ENCODE assay signal across 8 cellular contexts in the genomic region with DNA sequence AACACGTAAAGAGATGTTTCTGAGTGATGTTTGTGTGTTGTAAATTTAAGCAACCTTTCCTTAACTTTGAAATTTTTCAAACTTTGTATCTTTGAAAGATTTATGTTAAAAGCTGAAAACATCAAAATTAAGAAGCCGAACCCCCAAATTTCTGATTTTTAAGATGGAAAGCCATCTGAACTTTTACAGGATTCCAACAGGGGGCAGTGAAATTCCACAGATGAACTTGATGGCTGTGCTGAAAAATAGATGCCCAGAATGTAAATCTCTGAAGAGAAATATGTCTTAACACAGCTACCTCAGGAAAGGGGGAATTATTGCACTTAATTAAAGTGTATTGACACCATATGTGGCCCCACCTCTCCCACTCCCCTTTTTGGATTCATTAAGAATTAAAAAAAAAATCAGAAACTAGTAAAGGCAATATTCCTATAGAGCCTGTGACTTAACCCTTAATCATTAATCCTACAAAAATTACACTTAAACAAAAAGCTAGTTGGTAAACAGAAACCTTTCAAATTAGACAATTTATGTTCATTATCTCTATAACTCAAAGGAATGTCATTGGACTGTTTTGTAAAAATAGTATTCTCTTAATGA.
DNase-seq lines count a peak whose midpoint lies in the region; FAIRE-seq and TF ChIP-seq lines count a peak whose summit lies in the region.

No MANE protein-coding gene starts in this region.

- FAIRE-seq in GM12891 (lab: Jason Lieb, UNC), result no peak
- peak; percentile 15 for FAIRE-seq in endothelial cell of umbilical vein (lab: Jason Lieb, UNC)

- H3K27ac ChIP-seq in endothelial cell of umbilical vein (ENCODE audit: insufficient read depth, low read depth, low read length) (no peak overlapping the region), parathyroid adenoma (no peak overlapping the region)
- H3K27ac ChIP-seq in CD8-positive, alpha-beta memory T cell (ENCODE audit: low read depth, low read length), result no peak overlapping the region

- H3K79me2 ChIP-seq in endothelial cell of umbilical vein (ENCODE audit: control insufficient read depth, insufficient read depth, low read length) (no peaks in the 10 kb centered on the region), parathyroid adenoma (no peaks in the 10 kb centered on the region)

- H3K4me1 ChIP-seq in endothelial cell of umbilical vein (ENCODE audit: control insufficient read depth, extremely low read depth, insufficient read depth, low read length), result no peaks in the 10 kb centered on the region
- no peaks in the 10 kb centered on the region for H3K4me1 ChIP-seq in parathyroid adenoma
- no peaks in the 10 kb centered on the region for H3K4me1 ChIP-seq in CD8-positive, alpha-beta memory T cell (ENCODE audit: insufficient read depth, low read length)

- H3K9ac ChIP-seq in endothelial cell of umbilical vein (replicated peaks; ENCODE audit: extremely low read depth, insufficient read depth, low read length) (no peak overlapping the region), parathyroid adenoma (no peak overlapping the region)

- H3K4me1 Mint-ChIP-seq in CD8-positive, alpha-beta memory T cell, result no peaks in the 10 kb centered on the region

- H3K4me3 Mint-ChIP-seq in CD8-positive, alpha-beta memory T cell, result no peak overlapping the region

- H3K4me2 ChIP-seq in endothelial cell of umbilical vein (ENCODE audit: insufficient read depth, low read length) (no peak overlapping the region), parathyroid adenoma (ENCODE audit: low read length) (no peak overlapping the region)

- H3K9me3 Mint-ChIP-seq in CD8-positive, alpha-beta memory T cell, result peaks cover 1 to 3% (median 2%) of the 10 kb centered on the region in 5 donors

- peak; percentile 17 to 23 for TF ChIP-seq CTCF in endothelial cell of umbilical vein (IDR thresholded peaks at IDR 0.05; ENCODE audit: extremely low read depth in 1 of 2, insufficient read depth in 1 of 2, low read depth in 1 of 2, low read length in 2 of 2)
- TF ChIP-seq CTCF in parathyroid adenoma (IDR thresholded peaks at IDR 0.05), result peak; percentile 51

- CTCF ChIA-PET in endothelial cell of umbilical vein (lab: Charles Lee), result interaction anchor here (0.7 to 2.1 kb wide), 7 partner anchors 44 to 1794 kb away, joined by 3 to 15 read pairs (median 3); no protein-coding TSS in a partner anchor
- CTCF ChIA-PET in CD8-positive, alpha-beta memory T cell (lab: Charles Lee), result no interaction called here

- no peak for TF ChIP-seq POLR2A in GM12891 (IDR thresholded peaks at IDR 0.05; ENCODE audit: low read depth, low read length)
- no peak for TF ChIP-seq POLR2A in endothelial cell of umbilical vein (IDR thresholded peaks at IDR 0.05; ENCODE audit: low read depth, low read length)

- POLR2A ChIA-PET in endothelial cell of umbilical vein (lab: Charles Lee), result no interaction called here
- POLR2A ChIA-PET in CD8-positive, alpha-beta memory T cell (lab: Charles Lee), result no interaction called here

- H3K27me3 ChIP-seq in endothelial cell of umbilical vein (ENCODE audit: control insufficient read depth in 2 of 2, insufficient read depth in 2 of 2, low read length in 2 of 2), result no peaks in the 10 kb centered on the region
- H3K27me3 ChIP-seq in parathyroid adenoma (ENCODE audit: control insufficient read depth, insufficient read depth, low read length), result peaks cover 4% of the 10 kb centered on the region
- H3K27me3 ChIP-seq in CD8-positive, alpha-beta memory T cell (ENCODE audit: insufficient read depth, low read length, poor library complexity, severe bottlenecking), result no peaks in the 10 kb centered on the region

- dilution Hi-C loops in endothelial cell of umbilical vein (cut with MboI; ENCODE audit: extremely low pct_ligation_motif_present, low sequenced_read_pairs), result no loop called here

- H4K20me1 ChIP-seq in endothelial cell of umbilical vein (replicated peaks; ENCODE audit: control insufficient read depth, extremely low read depth, insufficient read depth, low read length), result no peaks in the 10 kb centered on the region

- DNase-seq in A172 (ENCODE audit: low spot score) (peak; percentile 40), GM12891 (ENCODE audit: insufficient read length, low spot score) (peak; percentile 5), NCI-H460 (ENCODE audit: extremely low read depth, low read depth) (peak; percentile 26), endothelial cell of umbilical vein (ENCODE audit: low read depth, low spot score) (no peak), NCI-H187 (lab: John Stamatoyannopoulos, UW) (no peak)
- no peak for DNase-seq in activated CD4-positive, CD25-positive, alpha-beta regulatory T cell (lab: John Stamatoyannopoulos, UW)
- DNase-seq in CD8-positive, alpha-beta memory T cell, result no peak

- intact Hi-C loops in endothelial cell of umbilical vein (cut with micrococcal nuclease), result loop anchor here (1.0 to 5.0 kb wide), 2 partner anchors 1355 to 1773 kb away; a partner anchor contains a TSS

- H3K27me3 Mint-ChIP-seq in CD8-positive, alpha-beta memory T cell, result no peaks in the 10 kb centered on the region

- no peaks in the 10 kb centered on the region for H3K36me3 Mint-ChIP-seq in CD8-positive, alpha-beta memory T cell

- H3K9me3 ChIP-seq in endothelial cell of umbilical vein (replicated peaks; ENCODE audit: control insufficient read depth, insufficient read depth, low read length) (no peaks in the 10 kb centered on the region), parathyroid adenoma (ENCODE audit: control insufficient read depth, low read length) (no peaks in the 10 kb centered on the region)
- no peaks in the 10 kb centered on the region for H3K9me3 ChIP-seq in CD8-positive, alpha-beta memory T cell (ENCODE audit: low read length)

- H3K27ac Mint-ChIP-seq in CD8-positive, alpha-beta memory T cell, result no peak overlapping the region

- no peaks in the 10 kb centered on the region for H3K9me1 ChIP-seq in endothelial cell of umbilical vein (replicated peaks; ENCODE audit: control insufficient read depth, extremely low read depth, insufficient read depth, low read length)

- H3K4me3 ChIP-seq in endothelial cell of umbilical vein (replicated peaks in 1 of 3; ENCODE audit: insufficient read depth in 1 of 3, low read depth in 1 of 3, low read length in 3 of 3) (no peak overlapping the region), parathyroid adenoma (ENCODE audit: low read depth, low read length) (no peak overlapping the region)
- no peak overlapping the region for H3K4me3 ChIP-seq in CD8-positive, alpha-beta memory T cell (ENCODE audit: low read length)

- H2AFZ ChIP-seq in endothelial cell of umbilical vein (ENCODE audit: low read depth, low read length) (no peak overlapping the region), parathyroid adenoma (no peak overlapping the region)

- BruUV-seq in endothelial cell of umbilical vein (replicated peaks; lab: Mats Ljungman, UMichigan), result no TSS peak

- H3K36me3 ChIP-seq in endothelial cell of umbilical vein (ENCODE audit: control insufficient read depth in 2 of 2, extremely low read depth in 1 of 2, insufficient read depth in 2 of 2, low read length in 2 of 2) (no peaks in the 10 kb centered on the region), parathyroid adenoma (ENCODE audit: control insufficient read depth, insufficient read depth, low read length) (no peaks in the 10 kb centered on the region)
- H3K36me3 ChIP-seq in CD8-positive, alpha-beta memory T cell (ENCODE audit: insufficient read depth, low read length), result no peaks in the 10 kb centered on the region

TF ChIP-seq in GM12891, 5 proteins besides CTCF, POLR2A, EP300 and RAD21:
- TF ChIP-seq SPI1 (IDR thresholded peaks at IDR 0.05; ENCODE audit: low read depth, low read length) (no peak), TAF1 (IDR thresholded peaks at IDR 0.05; ENCODE audit: low read depth, low read length) (no peak), POLR2AphosphoS5 (IDR thresholded peaks at IDR 0.05; ENCODE audit: low read depth, low read length) (no peak), POU2F2 (IDR thresholded peaks at IDR 0.05; ENCODE audit: low read depth, low read length) (no peak), PAX5 (IDR thresholded peaks at IDR 0.05; ENCODE audit: insufficient read depth, low read length, severe bottlenecking) (no peak)

TF ChIP-seq in endothelial cell of umbilical vein, 7 proteins besides CTCF, POLR2A, EP300 and RAD21:
- TF ChIP-seq JUN (IDR thresholded peaks at IDR 0.05; ENCODE audit: borderline replicate concordance, insufficient read depth, insufficient read length, low read depth) (no peak), EZH2 (IDR thresholded peaks at IDR 0.05; ENCODE audit: borderline replicate concordance, low read depth, low read length, severe bottlenecking) (no peak), GATA2 (IDR thresholded peaks at IDR 0.05; ENCODE audit: insufficient read depth, insufficient read length, low read depth, low read length) (no peak), FOS (IDR thresholded peaks at IDR 0.05; ENCODE audit: borderline replicate concordance, insufficient read depth, low read length) (no peak), MYC (IDR thresholded peaks at IDR 0.05; ENCODE audit: low read depth, low read length) (no peak), POLR2AphosphoS5 (IDR thresholded peaks at IDR 0.05; ENCODE audit: insufficient read depth, low read depth, low read length) (no peak)
- TF ChIP-seq, protein P1, sequence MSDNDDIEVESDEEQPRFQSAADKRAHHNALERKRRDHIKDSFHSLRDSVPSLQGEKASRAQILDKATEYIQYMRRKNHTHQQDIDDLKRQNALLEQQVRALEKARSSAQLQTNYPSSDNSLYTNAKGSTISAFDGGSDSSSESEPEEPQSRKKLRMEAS (IDR thresholded peaks at IDR 0.05; ENCODE audit: insufficient read depth, insufficient read length), result no peak
TF ChIP-seq in endothelial cell of umbilical vein: peak in this region for 0.

Comparison
In these comparisons a context has a peak if more than half of its experiments do, and no peak if none do; other contexts are left out.
1. DNase-seq: peak in A172 (single experiment), GM12891 (single experiment) and NCI-H460 (single experiment); none in endothelial cell of umbilical vein (single experiment), activated CD4-positive, CD25-positive, alpha-beta regulatory T cell (0 of 4), CD8-positive, alpha-beta memory T cell (0 of 5) and NCI-H187 (0 of 2).